29 cellular contexts compared by ENCODE assay signal in genomic region chr14:51711505-51711904, GRCh38.
"Had no signal": no experiment of that assay in that cellular context is flagged by ENCODE, and none has a peak within 500 bp of the region (broad histone marks: within the 10 kb centered on the region; RNA-seq: fewer than 3 reads in every experiment).

No MANE protein-coding gene starts in this region.

- H3K4me3 ChIP-seq: ascending aorta, Peyer's patch, SJCRH30 had no signal

- H3K9me3 Mint-ChIP-seq: activated B cell treated with CpG ODN at 0.5 μM for 24 hours; activated CD4-positive, alpha-beta T cell treated with anti-CD3 and anti-CD28 coated beads, Interleukin-2, amount 10 ng/mL, durations not matched to agents 24 days and 14 days; activated naive CD4-positive, alpha-beta T cell treated with anti-CD3 and anti-CD28 coated beads, Interleukin-2, amount 50 U/mL, for 72 hours; activated naive CD8-positive, alpha-beta T cell treated with anti-CD3 and anti-CD28 coated beads, Interleukin-2, amount 50 U/mL, for 24 hours; activated T-cell treated with anti-CD3 and anti-CD28 coated beads, Interleukin-2, amount 50 U/mL, for 24 hours; brain; T-helper 1 cell treated with Interleukin-12 subunit alpha and Interleukin-12 subunit beta and Interleukin-4 antibody, amounts not matched to agents 30 μg/mL and 1 μg/mL, for 36 hours had no signal

- H3K27ac ChIP-seq: ascending aorta, Peyer's patch, RWPE1, SJCRH30 had no signal

- H3K4me1 ChIP-seq: ascending aorta, Peyer's patch had no signal

- H3K4me1 Mint-ChIP-seq: activated B cell treated with CpG ODN at 0.5 μM for 24 hours; activated CD4-positive, alpha-beta T cell treated with anti-CD3 and anti-CD28 coated beads, Interleukin-2, amount 10 ng/mL, durations not matched to agents 24 days and 14 days; activated naive CD8-positive, alpha-beta T cell treated with anti-CD3 and anti-CD28 coated beads, Interleukin-2, amount 50 U/mL, for 24 hours had no signal

- H3K27me3 ChIP-seq: ascending aorta, Peyer's patch, SJCRH30 had no signal

- H3K36me3 Mint-ChIP-seq: activated CD8-positive, alpha-beta memory T cell treated with anti-CD3 and anti-CD28 coated beads, Interleukin-2, amount 10 ng/mL, durations not matched to agents 7 days and 5 days; activated naive CD4-positive, alpha-beta T cell treated with anti-CD3 and anti-CD28 coated beads, Interleukin-2, amount 50 U/mL, for 72 hours had no signal

- H3K27me3 Mint-ChIP-seq: activated B cell treated with CpG ODN at 0.5 μM for 24 hours; activated CD4-positive, alpha-beta T cell treated with anti-CD3 and anti-CD28 coated beads, Interleukin-2, amount 10 ng/mL, durations not matched to agents 24 days and 14 days; activated CD8-positive, alpha-beta memory T cell treated with anti-CD3 and anti-CD28 coated beads, Interleukin-2, amount 10 ng/mL, durations not matched to agents 7 days and 5 days; activated naive CD8-positive, alpha-beta T cell treated with anti-CD3 and anti-CD28 coated beads, Interleukin-2, amount 50 U/mL, for 24 hours; activated T-cell treated with anti-CD3 and anti-CD28 coated beads, Interleukin-2, amount 50 U/mL, for 24 hours had no signal

- H3K4me3 Mint-ChIP-seq: activated B cell treated with CpG ODN at 0.5 μM for 24 hours; activated CD4-positive, alpha-beta T cell treated with anti-CD3 and anti-CD28 coated beads, Interleukin-2, amount 10 ng/mL, durations not matched to agents 24 days and 14 days; activated CD8-positive, alpha-beta memory T cell treated with anti-CD3 and anti-CD28 coated beads, Interleukin-2, amount 10 ng/mL, durations not matched to agents 7 days and 5 days; activated naive CD8-positive, alpha-beta T cell treated with anti-CD3 and anti-CD28 coated beads, Interleukin-2, amount 50 U/mL, for 24 hours; activated T-cell treated with anti-CD3 and anti-CD28 coated beads, Interleukin-2, amount 50 U/mL, for 24 hours; brain; T-helper 1 cell treated with Interleukin-12 subunit alpha and Interleukin-12 subunit beta and Interleukin-4 antibody, amounts not matched to agents 30 μg/mL and 1 μg/mL, for 36 hours had no signal

- H3K27ac Mint-ChIP-seq: activated B cell treated with CpG ODN at 0.5 μM for 24 hours; activated CD4-positive, alpha-beta T cell treated with anti-CD3 and anti-CD28 coated beads, Interleukin-2, amount 10 ng/mL, durations not matched to agents 24 days and 14 days; activated CD8-positive, alpha-beta memory T cell treated with anti-CD3 and anti-CD28 coated beads, Interleukin-2, amount 10 ng/mL, durations not matched to agents 7 days and 5 days; activated naive CD4-positive, alpha-beta T cell treated with anti-CD3 and anti-CD28 coated beads, Interleukin-2, amount 50 U/mL, for 72 hours; activated naive CD8-positive, alpha-beta T cell treated with anti-CD3 and anti-CD28 coated beads, Interleukin-2, amount 50 U/mL, for 24 hours; activated T-cell treated with anti-CD3 and anti-CD28 coated beads, Interleukin-2, amount 50 U/mL, for 24 hours; brain; T-helper 1 cell treated with Interleukin-12 subunit alpha and Interleukin-12 subunit beta and Interleukin-4 antibody, amounts not matched to agents 30 μg/mL and 1 μg/mL, for 36 hours had no signal

- H3K4me2 ChIP-seq: SK-N-SH had no signal

- H3K9me3 ChIP-seq: ascending aorta, Peyer's patch, SJCRH30, SK-N-SH had no signal

- ATAC-seq: activated CD8-positive, alpha-beta memory T cell treated with anti-CD3 and anti-CD28 coated beads, Interleukin-2, amount 10 ng/mL, durations not matched to agents 7 days and 5 days; activated naive CD4-positive, alpha-beta T cell treated with anti-CD3 and anti-CD28 coated beads, Interleukin-2, amount 50 U/mL, for 72 hours; activated naive CD8-positive, alpha-beta T cell treated with anti-CD3 and anti-CD28 coated beads, Interleukin-2, amount 50 U/mL, for 24 hours had no signal

- DNase-seq: activated B cell treated with CpG ODN at 0.5 μM for 24 hours; activated CD4-positive, alpha-beta T cell treated with anti-CD3 and anti-CD28 coated beads for 1 hour; activated CD4-positive, alpha-beta T cell treated with anti-CD3 and anti-CD28 coated beads, Interleukin-2, amount 10 ng/mL, durations not matched to agents 24 days and 14 days; activated CD4-positive, alpha-beta T cell treated with anti-CD3 and anti-CD28 coated beads, Interleukin-2, amount 50 U/mL, for 48 hours; activated CD8-positive, alpha-beta memory T cell treated with anti-CD3 and anti-CD28 coated beads, Interleukin-2, amount 10 ng/mL, durations not matched to agents 7 days and 5 days; activated effector memory CD4-positive, alpha-beta T cell treated with anti-CD3 and anti-CD28 coated beads, Interleukin-2, amount 50 U/mL, for 16 hours; activated naive CD4-positive, alpha-beta T cell treated with Interleukin-2 at 50 U/mL for 16 hours; activated naive CD8-positive, alpha-beta T cell treated with anti-CD3 and anti-CD28 coated beads, Interleukin-2, amount 50 U/mL, for 24 hours; activated T-cell treated with anti-CD3 and anti-CD28 coated beads, Interleukin-2, amount 50 U/mL, for 24 hours; amniotic stem cell; cerebellar nuclear complex; MM.1S; NCI-H1105; NCI-H1436 treated with DMSO at 0.1 percent for 48 hours; NCI-H187; NCI-H2081; NCI-H510A treated with DMSO at 0.1 percent for 48 hours; NCI-H69; NK-92 treated with Interleukin-12 subunit alpha and Interleukin-12 subunit beta, amount 100 ng/mL, for 24 hours; Peyer's patch; Right ventricle myocardium superior; SJCRH30; SK-N-SH; SW 1271 had no signal
